Comparison of ENCODE assay signal across 23 cellular contexts in genomic region chr4:156656911-156657310, GRCh38.
"Had no signal": no experiment of that assay in that cellular context is flagged by ENCODE, and none has a peak within 500 bp of the region (broad histone marks: within the 10 kb centered on the region; RNA-seq: fewer than 3 reads in every experiment).

No MANE protein-coding gene starts in this region.

- H3K27me3 ChIP-seq: esophagus muscularis mucosa, hepatocyte, transverse colon had no signal

- FAIRE-seq: islet of Langerhans, small intestine, urothelium cell line had no signal

- H3K27ac ChIP-seq: coronary artery, esophagus muscularis mucosa, hepatocyte, transverse colon had no signal

- H3K4me1 ChIP-seq: esophagus muscularis mucosa, transverse colon had no signal

- H2AFZ ChIP-seq: hepatocyte had no signal

- H3K4me2 ChIP-seq: hepatocyte had no signal

- ATAC-seq: activated T-helper 17 cell treated with anti-CD3 and anti-CD28 coated beads, Interleukin-2, amount 50 U/mL, for 72 hours; left cardiac atrium; mucosa of descending colon; sciatic nerve; stimulated activated naive B cell treated with anti-CD40 and anti-IgM and Interleukin-4, amounts not matched to agents 10 μg/mL and 1 μg/mL and 100 μg/mL, for 72 hours; WTC11 had no signal

- DNase-seq: activated CD4-positive, alpha-beta T cell treated with anti-CD3 and anti-CD28 coated beads, Interleukin-2, amount 50 U/mL, for 4 hours; activated CD8-positive, alpha-beta memory T cell treated with anti-CD3 and anti-CD28 coated beads for 24 hours; activated CD8-positive, alpha-beta memory T cell treated with anti-CD3 and anti-CD28 coated beads, Interleukin-2, amount 50 U/mL, for 4 hours; activated T-cell treated with anti-CD3 and anti-CD28 coated beads, Interleukin-2, amount 50 U/mL, for 24 hours; cerebellar nuclear complex; foreskin melanocyte; left cardiac atrium; mucosa of descending colon; nephron progenitor cell; small intestine; stimulated activated CD4-positive, alpha-beta T cell treated with anti-CD3 and anti-CD28 coated beads, Interleukin-2, amount 100 ng/mL, for 48 hours; stimulated activated CD8-positive, alpha-beta memory T cell treated with anti-CD3 and anti-CD28 coated beads, Interleukin-4, amount 100 ng/mL, for 48 hours; stimulated activated naive B cell treated with anti-CD40 and anti-IgM and Interleukin-4, amounts not matched to agents 10 μg/mL and 1 μg/mL and 100 μg/mL, for 72 hours; T1000; transverse colon had no signal

- H3K36me3 ChIP-seq: esophagus muscularis mucosa, transverse colon had no signal

- H3K79me2 ChIP-seq: hepatocyte had no signal

- H3K4me3 ChIP-seq: coronary artery, esophagus muscularis mucosa, hepatocyte, mucosa of descending colon, transverse colon had no signal

- H3K9me3 ChIP-seq: esophagus muscularis mucosa, mucosa of descending colon, transverse colon had no signal
